ENCODE assay signal across 19 cellular contexts in the genomic region with DNA sequence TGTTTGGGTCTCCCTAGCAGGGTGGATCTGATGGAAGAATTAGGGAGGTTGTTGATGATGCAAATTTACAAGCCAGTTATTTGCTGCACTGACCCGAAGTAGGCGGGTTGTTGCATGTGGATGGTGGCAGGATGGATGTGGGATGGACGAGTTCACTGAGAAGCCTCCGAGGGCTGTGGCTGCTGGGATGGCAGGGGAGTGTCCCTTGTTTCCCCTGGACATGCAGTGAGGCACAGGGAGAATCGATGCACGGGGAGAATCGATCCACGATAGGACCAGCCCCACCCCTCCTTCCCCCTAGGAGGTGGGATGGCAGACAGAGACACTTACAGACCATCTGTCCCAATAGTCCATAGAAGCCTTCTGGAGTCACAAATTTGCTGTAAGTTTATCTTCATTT. TPM values are rescaled to one million over a fixed set of nuclear protein-coding genes. Genes with fewer than 3 reads are reported as not detected.
DNase-seq lines count a peak whose midpoint lies in the region; TF ChIP-seq lines count a peak whose summit lies in the region.
"Had no signal": no experiment of that assay in that cellular context is flagged by ENCODE, and none has a peak within 500 bp of the region (broad histone marks: within the 10 kb centered on the region; RNA-seq: fewer than 3 reads in every experiment).

No MANE protein-coding gene starts in this region.

- H3K9me3 ChIP-seq in hepatocyte (ENCODE audit: low read depth) (no peaks in the 10 kb centered on the region), sigmoid colon (no peaks in the 10 kb centered on the region)

- H4K20me1 ChIP-seq in hepatocyte (ENCODE audit: insufficient read depth, poor library complexity, severe bottlenecking): no peaks in the 10 kb centered on the region

- no peaks in the 10 kb centered on the region for H3K9me2 ChIP-seq in hepatocyte (replicated peaks; ENCODE audit: insufficient read depth)

- WGBS in hepatocyte (ENCODE audit: low lambda C conversion rate, missing lambda C conversion rate): 83% methylated on average over 8 of the region's 8 CpGs
- WGBS in sigmoid colon, 2 donors: 77 to 83% methylated on average over 8 of the region's 8 CpGs

- H3K4me1 ChIP-seq in hepatocyte (ENCODE audit: insufficient read depth): peaks cover 18% of the 10 kb centered on the region
- no peaks in the 10 kb centered on the region for H3K4me1 ChIP-seq in sigmoid colon

- H3K27me3 ChIP-seq in hepatocyte (no peaks in the 10 kb centered on the region), sigmoid colon (no peaks in the 10 kb centered on the region)

- TF ChIP-seq CTCF in hepatocyte (IDR thresholded peaks at IDR 0.05; ENCODE audit: poor library complexity): no peak
- TF ChIP-seq CTCF in sigmoid colon (IDR thresholded peaks at IDR 0.05): no peak

- H3K4me2 ChIP-seq in hepatocyte: no peak overlapping the region

- no peak overlapping the region for H2AFZ ChIP-seq in hepatocyte

- TF ChIP-seq POLR2A in sigmoid colon (IDR thresholded peaks at IDR 0.05): no peak

- intact Hi-C loops in sigmoid colon (cut with DNase I): no loop called here

- no peak for TF ChIP-seq EP300 in sigmoid colon (IDR thresholded peaks at IDR 0.05)

- no peaks in the 10 kb centered on the region for H3K36me3 ChIP-seq in hepatocyte (replicated peaks; ENCODE audit: insufficient read depth, low read depth)
- no peaks in the 10 kb centered on the region for H3K36me3 ChIP-seq in sigmoid colon

- no peaks in the 10 kb centered on the region for H3K79me2 ChIP-seq in hepatocyte

- peak; percentile 43 for DNase-seq in NCI-H748 (lab: John Stamatoyannopoulos, UW; ENCODE audit: unreplicated experiment)
- DNase-seq in NCI-H748 treated with DMSO at 0.1 percent for 48 hours (lab: John Stamatoyannopoulos, UW): no peak
- DNase-seq in NCI-H146 (lab: John Stamatoyannopoulos, UW): peak; percentile 77
- DNase-seq in hepatocyte (ENCODE audit: low spot score): no peak
- DNase-seq in sigmoid colon: peak; percentile 52
- DNase-seq in NCI-H128 (lab: John Stamatoyannopoulos, UW; ENCODE audit: unreplicated experiment): no peak
- no peak for DNase-seq in SIG-M5 treated with dmso at 0.1 percent for 504 hours (lab: John Stamatoyannopoulos, UW; ENCODE audit: unreplicated experiment)
- no peak for DNase-seq in ureter (ENCODE audit: low spot score)
- DNase-seq: 8988T; activated CD4-positive, alpha-beta T cell treated with anti-CD3 and anti-CD28 coated beads, Interleukin-2, amount 10 ng/mL, durations not matched to agents 24 days and 14 days; activated T-cell treated with anti-CD3 and anti-CD28 coated beads, Interleukin-2, amount 50 U/mL, for 24 hours; HCEC 1CT; KG1; kidney glomerular epithelial cell; NCI-H2029; NCI-H446; SHP77; small intestine; stimulated activated CD4-positive, alpha-beta T cell treated with anti-CD3 and anti-CD28 coated beads, Interleukin-2, amount 100 ng/mL, for 48 hours had no signal

- H3K27ac ChIP-seq in hepatocyte: peak overlapping the region; percentile 51
- no peak overlapping the region for H3K27ac ChIP-seq in sigmoid colon

- no peak overlapping the region for H3K4me3 ChIP-seq in hepatocyte
- no peak overlapping the region for H3K4me3 ChIP-seq in sigmoid colon

RNA-seq across cellular contexts. Expression of gene KLF13, which starts 31.0 kb away (rescaled TPM):
- total RNA-seq in hepatocyte (35.4 and 51.2 TPM in 2 replicates), sigmoid colon (10 to 100 TPM; 18.7 to 28.0 (median 24.5) TPM), ureter (77.5 TPM)
- polyA plus RNA-seq in hepatocyte (27.3 and 32.7 TPM in 2 replicates), sigmoid colon (10 to 100 TPM; 23.4 to 71.9 (median 48.6) TPM)

Comparison
In these comparisons a context has a peak if more than half of its experiments do, and no peak if none do; other contexts are left out.
1. DNase-seq: peak in NCI-H748 (single experiment), NCI-H146 (single experiment) and sigmoid colon (single experiment); none in NCI-H748 treated with DMSO at 0.1 percent for 48 hours (single experiment), hepatocyte (single experiment), NCI-H128 (single experiment), SIG-M5 treated with dmso at 0.1 percent for 504 hours (single experiment) and ureter (single experiment).